ENCODE assay signal across 2 cellular contexts in the genomic region with DNA sequence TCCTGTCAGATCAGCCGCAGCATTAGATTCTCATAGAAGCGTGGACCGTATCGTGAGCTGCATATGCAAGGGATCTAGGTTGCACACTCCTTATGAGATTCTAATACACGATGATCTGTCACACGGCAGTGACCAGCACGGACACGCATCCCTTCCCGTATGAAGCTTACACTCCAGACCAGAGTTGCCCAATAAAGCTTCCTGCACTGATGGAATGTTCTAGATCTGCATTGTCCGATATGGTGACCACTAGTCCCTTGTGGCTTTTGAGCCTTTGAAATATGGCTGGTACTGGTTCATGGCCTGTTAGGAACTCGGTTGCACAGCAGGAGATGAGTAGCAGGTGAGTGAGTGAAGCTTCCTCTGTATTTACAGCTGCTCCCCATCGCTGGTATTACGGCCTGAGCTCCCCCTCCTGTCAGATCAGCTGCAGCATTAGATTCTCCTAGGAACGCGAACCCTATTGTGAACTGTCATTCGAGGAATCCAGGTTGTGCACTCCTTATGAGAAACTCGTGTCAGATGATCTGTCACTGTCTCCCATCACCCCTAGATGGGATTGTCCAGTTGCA.
TF ChIP-seq lines count a peak whose summit lies in the region.

No MANE protein-coding gene starts in this region.

TF ChIP-seq in H1, 55 proteins besides CTCF, POLR2A, EP300 and RAD21:
- TF ChIP-seq TBP (IDR thresholded peaks at IDR 0.05; ENCODE audit: low read depth, low read length) = no peak
- TF ChIP-seq ASH2L (IDR thresholded peaks at IDR 0.05; ENCODE audit: low read length) = no peak
- no peak for TF ChIP-seq TAF7 (optimal IDR thresholded peaks at IDR 0.05; ENCODE audit: borderline replicate concordance, low read depth, low read length)
- no peak for TF ChIP-seq KDM1A (IDR thresholded peaks at IDR 0.05; ENCODE audit: borderline replicate concordance, low read length)
- no peak for TF ChIP-seq RXRA (IDR thresholded peaks at IDR 0.05; ENCODE audit: insufficient read depth, low read depth, low read length)
- TF ChIP-seq SIRT6 (IDR thresholded peaks at IDR 0.05; ENCODE audit: low read length) = no peak
- TF ChIP-seq JUN (IDR thresholded peaks at IDR 0.05; ENCODE audit: low read depth, low read length) = no peak
- no peak for TF ChIP-seq SIN3A (conservative IDR thresholded peaks at IDR 0.05 in 1 of 2, IDR thresholded peaks at IDR 0.05 in 1 of 2; ENCODE audit: low read depth in 1 of 2, low read length in 2 of 2)
- no peak for TF ChIP-seq KDM5A (IDR thresholded peaks at IDR 0.05; ENCODE audit: low read length)
- TF ChIP-seq CHD2 (IDR thresholded peaks at IDR 0.05; ENCODE audit: low read length) = no peak
- TF ChIP-seq JUND (IDR thresholded peaks at IDR 0.05; ENCODE audit: low read length) = no peak
- TF ChIP-seq SIX5 (IDR thresholded peaks at IDR 0.05; ENCODE audit: low read depth, low read length) = no peak
- TF ChIP-seq CREB1 (IDR thresholded peaks at IDR 0.05) = no peak
- no peak for TF ChIP-seq CTBP2 (IDR thresholded peaks at IDR 0.05; ENCODE audit: borderline replicate concordance, insufficient read depth, insufficient read length, low read length)
- TF ChIP-seq TAF1 (IDR thresholded peaks at IDR 0.05; ENCODE audit: low read depth, low read length) = no peak
- TF ChIP-seq RNF2 (IDR thresholded peaks at IDR 0.05; ENCODE audit: borderline replicate concordance, low read depth, low read length, missing control alignments, poor library complexity, severe bottlenecking) = no peak
- TF ChIP-seq RFX5 (IDR thresholded peaks at IDR 0.05; ENCODE audit: borderline replicate concordance, low read depth, low read length) = no peak
- TF ChIP-seq GTF2F1 (IDR thresholded peaks at IDR 0.05; ENCODE audit: borderline replicate concordance, low read depth, low read length) = no peak
- no peak for TF ChIP-seq POLR2AphosphoS5 (IDR thresholded peaks at IDR 0.05; ENCODE audit: low read depth, low read length)

TF ChIP-seq in SK-N-SH treated with all-trans-retinoic acid at 6 μM for 48 hours, 23 proteins besides CTCF, POLR2A, EP300 and RAD21:
- TF ChIP-seq BACH2 (CRISPR knock-in tag; IDR thresholded peaks at IDR 0.05; ENCODE audit: borderline replicate concordance) (no peak), ZC3H10 (CRISPR knock-in tag; IDR thresholded peaks at IDR 0.05) (no peak), TOX (CRISPR knock-in tag; IDR thresholded peaks at IDR 0.05; ENCODE audit: borderline replicate concordance) (no peak), ZNF8 (CRISPR knock-in tag; IDR thresholded peaks at IDR 0.05) (no peak), ZFP30 (CRISPR knock-in tag; IDR thresholded peaks at IDR 0.05) (no peak), TCF4 (CRISPR knock-in tag; IDR thresholded peaks at IDR 0.05; ENCODE audit: borderline replicate concordance) (no peak), RARB (CRISPR knock-in tag; IDR thresholded peaks at IDR 0.05) (no peak), ARNTL (CRISPR knock-in tag; IDR thresholded peaks at IDR 0.05; ENCODE audit: borderline replicate concordance, low read depth) (no peak), PPARA (CRISPR knock-in tag; IDR thresholded peaks at IDR 0.05; ENCODE audit: borderline replicate concordance) (no peak), ISL1 (CRISPR knock-in tag; IDR thresholded peaks at IDR 0.05) (no peak), GLIS3 (CRISPR knock-in tag; IDR thresholded peaks at IDR 0.05) (no peak), CSDC2 (CRISPR knock-in tag; IDR thresholded peaks at IDR 0.05) (no peak), ZFP3 (CRISPR knock-in tag; IDR thresholded peaks at IDR 0.05) (no peak)
- TF ChIP-seq, protein P1, sequence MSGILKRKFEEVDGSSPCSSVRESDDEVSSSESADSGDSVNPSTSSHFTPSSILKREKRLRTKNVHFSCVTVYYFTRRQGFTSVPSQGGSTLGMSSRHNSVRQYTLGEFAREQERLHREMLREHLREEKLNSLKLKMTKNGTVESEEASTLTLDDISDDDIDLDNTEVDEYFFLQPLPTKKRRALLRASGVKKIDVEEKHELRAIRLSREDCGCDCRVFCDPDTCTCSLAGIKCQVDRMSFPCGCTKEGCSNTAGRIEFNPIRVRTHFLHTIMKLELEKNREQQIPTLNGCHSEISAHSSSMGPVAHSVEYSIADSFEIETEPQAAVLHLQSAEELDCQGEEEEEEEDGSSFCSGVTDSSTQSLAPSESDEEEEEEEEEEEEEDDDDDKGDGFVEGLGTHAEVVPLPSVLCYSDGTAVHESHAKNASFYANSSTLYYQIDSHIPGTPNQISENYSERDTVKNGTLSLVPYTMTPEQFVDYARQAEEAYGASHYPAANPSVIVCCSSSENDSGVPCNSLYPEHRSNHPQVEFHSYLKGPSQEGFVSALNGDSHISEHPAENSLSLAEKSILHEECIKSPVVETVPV (CRISPR knock-in tag; IDR thresholded peaks at IDR 0.05) = no peak
- TF ChIP-seq, protein P2, sequence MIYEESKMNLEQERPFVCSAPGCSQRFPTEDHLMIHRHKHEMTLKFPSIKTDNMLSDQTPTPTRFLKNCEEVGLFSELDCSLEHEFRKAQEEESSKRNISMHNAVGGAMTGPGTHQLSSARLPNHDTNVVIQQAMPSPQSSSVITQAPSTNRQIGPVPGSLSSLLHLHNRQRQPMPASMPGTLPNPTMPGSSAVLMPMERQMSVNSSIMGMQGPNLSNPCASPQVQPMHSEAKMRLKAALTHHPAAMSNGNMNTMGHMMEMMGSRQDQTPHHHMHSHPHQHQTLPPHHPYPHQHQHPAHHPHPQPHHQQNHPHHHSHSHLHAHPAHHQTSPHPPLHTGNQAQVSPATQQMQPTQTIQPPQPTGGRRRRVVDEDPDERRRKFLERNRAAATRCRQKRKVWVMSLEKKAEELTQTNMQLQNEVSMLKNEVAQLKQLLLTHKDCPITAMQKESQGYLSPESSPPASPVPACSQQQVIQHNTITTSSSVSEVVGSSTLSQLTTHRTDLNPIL (CRISPR knock-in tag; IDR thresholded peaks at IDR 0.05; ENCODE audit: low read depth) = no peak
- TF ChIP-seq, protein P3, sequence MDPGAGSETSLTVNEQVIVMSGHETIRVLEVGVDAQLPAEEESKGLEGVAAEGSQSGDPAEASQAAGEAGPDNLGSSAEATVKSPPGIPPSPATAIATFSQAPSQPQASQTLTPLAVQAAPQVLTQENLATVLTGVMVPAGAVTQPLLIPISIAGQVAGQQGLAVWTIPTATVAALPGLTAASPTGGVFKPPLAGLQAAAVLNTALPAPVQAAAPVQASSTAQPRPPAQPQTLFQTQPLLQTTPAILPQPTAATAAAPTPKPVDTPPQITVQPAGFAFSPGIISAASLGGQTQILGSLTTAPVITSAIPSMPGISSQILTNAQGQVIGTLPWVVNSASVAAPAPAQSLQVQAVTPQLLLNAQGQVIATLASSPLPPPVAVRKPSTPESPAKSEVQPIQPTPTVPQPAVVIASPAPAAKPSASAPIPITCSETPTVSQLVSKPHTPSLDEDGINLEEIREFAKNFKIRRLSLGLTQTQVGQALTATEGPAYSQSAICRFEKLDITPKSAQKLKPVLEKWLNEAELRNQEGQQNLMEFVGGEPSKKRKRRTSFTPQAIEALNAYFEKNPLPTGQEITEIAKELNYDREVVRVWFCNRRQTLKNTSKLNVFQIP (CRISPR knock-in tag; IDR thresholded peaks at IDR 0.05; ENCODE audit: borderline replicate concordance, low read depth) = no peak
- TF ChIP-seq, protein P4, sequence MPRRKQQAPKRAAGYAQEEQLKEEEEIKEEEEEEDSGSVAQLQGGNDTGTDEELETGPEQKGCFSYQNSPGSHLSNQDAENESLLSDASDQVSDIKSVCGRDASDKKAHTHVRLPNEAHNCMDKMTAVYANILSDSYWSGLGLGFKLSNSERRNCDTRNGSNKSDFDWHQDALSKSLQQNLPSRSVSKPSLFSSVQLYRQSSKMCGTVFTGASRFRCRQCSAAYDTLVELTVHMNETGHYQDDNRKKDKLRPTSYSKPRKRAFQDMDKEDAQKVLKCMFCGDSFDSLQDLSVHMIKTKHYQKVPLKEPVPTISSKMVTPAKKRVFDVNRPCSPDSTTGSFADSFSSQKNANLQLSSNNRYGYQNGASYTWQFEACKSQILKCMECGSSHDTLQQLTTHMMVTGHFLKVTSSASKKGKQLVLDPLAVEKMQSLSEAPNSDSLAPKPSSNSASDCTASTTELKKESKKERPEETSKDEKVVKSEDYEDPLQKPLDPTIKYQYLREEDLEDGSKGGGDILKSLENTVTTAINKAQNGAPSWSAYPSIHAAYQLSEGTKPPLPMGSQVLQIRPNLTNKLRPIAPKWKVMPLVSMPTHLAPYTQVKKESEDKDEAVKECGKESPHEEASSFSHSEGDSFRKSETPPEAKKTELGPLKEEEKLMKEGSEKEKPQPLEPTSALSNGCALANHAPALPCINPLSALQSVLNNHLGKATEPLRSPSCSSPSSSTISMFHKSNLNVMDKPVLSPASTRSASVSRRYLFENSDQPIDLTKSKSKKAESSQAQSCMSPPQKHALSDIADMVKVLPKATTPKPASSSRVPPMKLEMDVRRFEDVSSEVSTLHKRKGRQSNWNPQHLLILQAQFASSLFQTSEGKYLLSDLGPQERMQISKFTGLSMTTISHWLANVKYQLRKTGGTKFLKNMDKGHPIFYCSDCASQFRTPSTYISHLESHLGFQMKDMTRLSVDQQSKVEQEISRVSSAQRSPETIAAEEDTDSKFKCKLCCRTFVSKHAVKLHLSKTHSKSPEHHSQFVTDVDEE (CRISPR knock-in tag; IDR thresholded peaks at IDR 0.05) = no peak
- TF ChIP-seq, protein P5, sequence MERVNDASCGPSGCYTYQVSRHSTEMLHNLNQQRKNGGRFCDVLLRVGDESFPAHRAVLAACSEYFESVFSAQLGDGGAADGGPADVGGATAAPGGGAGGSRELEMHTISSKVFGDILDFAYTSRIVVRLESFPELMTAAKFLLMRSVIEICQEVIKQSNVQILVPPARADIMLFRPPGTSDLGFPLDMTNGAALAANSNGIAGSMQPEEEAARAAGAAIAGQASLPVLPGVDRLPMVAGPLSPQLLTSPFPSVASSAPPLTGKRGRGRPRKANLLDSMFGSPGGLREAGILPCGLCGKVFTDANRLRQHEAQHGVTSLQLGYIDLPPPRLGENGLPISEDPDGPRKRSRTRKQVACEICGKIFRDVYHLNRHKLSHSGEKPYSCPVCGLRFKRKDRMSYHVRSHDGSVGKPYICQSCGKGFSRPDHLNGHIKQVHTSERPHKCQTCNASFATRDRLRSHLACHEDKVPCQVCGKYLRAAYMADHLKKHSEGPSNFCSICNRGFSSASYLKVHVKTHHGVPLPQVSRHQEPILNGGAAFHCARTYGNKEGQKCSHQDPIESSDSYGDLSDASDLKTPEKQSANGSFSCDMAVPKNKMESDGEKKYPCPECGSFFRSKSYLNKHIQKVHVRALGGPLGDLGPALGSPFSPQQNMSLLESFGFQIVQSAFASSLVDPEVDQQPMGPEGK (CRISPR knock-in tag; IDR thresholded peaks at IDR 0.05; ENCODE audit: borderline replicate concordance) = no peak
